In genomic region chr9:96071245-96072124, GRCh38 we compare ENCODE assay signal across 8 cellular contexts.
A peak's percentile ranks its signal among the peaks of the same experiment; 100 is the strongest.
DNase-seq lines count a peak whose midpoint lies in the region; ATAC-seq and TF ChIP-seq lines count a peak whose summit lies in the region.

No MANE protein-coding gene starts in this region.

- H4K91ac ChIP-seq in mesenchymal stem cell (ENCODE audit: low read length) = no peak overlapping the region

- no peak overlapping the region for H3K18ac ChIP-seq in mesenchymal stem cell (ENCODE audit: low read depth in 1 of 2, low read length in 2 of 2)

- no peak overlapping the region for H3K4me3 Mint-ChIP-seq in activated T-helper 2 cell treated with anti-CD3 and anti-CD28 coated beads, Interferon-gamma antibody, Interleukin-2, Interleukin-4, amounts not matched to agents 10 μg/mL and 5 μg/mL and 100 μg/mL, durations not matched to agents 14 hours and 24 hours and 36 hours (ENCODE audit: low read depth)

- H3K9ac ChIP-seq in mesenchymal stem cell (ENCODE audit: low read length) = no peak overlapping the region

- no peak overlapping the region for H4K8ac ChIP-seq in mesenchymal stem cell (ENCODE audit: low read length)

- no peak overlapping the region for H2AFZ ChIP-seq in mesenchymal stem cell (ENCODE audit: low read depth, low read length)

- H3K27me3 ChIP-seq in heart right ventricle = peaks cover 0 to 4% (median 0%) of the 10 kb centered on the region in 7 donors
- peaks cover 8 to 13% of the 10 kb centered on the region in 2 experiments for H3K27me3 ChIP-seq in mesenchymal stem cell (ENCODE audit: control insufficient read depth in 1 of 2, insufficient read depth in 1 of 2, low read length in 2 of 2)

- WGBS in heart right ventricle, 2 donors = 80% methylated on average over 6 of the region's 6 CpGs
- 88% methylated on average over 5 of the region's 6 CpGs for WGBS in mesenchymal stem cell

- no peak overlapping the region for H2BK5ac ChIP-seq in mesenchymal stem cell (ENCODE audit: low read depth, low read length, poor library complexity, severe bottlenecking)

- TF ChIP-seq CTCF in heart right ventricle (IDR thresholded peaks at IDR 0.05) (peak in 7 of 9 donors; percentile 26 to 50 (median 38)), cardiac fibroblast (IDR thresholded peaks at IDR 0.05; ENCODE audit: low read depth, low read length) (peak; percentile 59)

- H3K4me2 ChIP-seq in mesenchymal stem cell (ENCODE audit: low read length, poor library complexity, severe bottlenecking) = no peak overlapping the region

- H3K4me3 ChIP-seq in heart right ventricle (no peak overlapping the region), cardiac fibroblast (replicated peaks in 1 of 2; ENCODE audit: low read depth in 2 of 2, low read length in 2 of 2) (no peak overlapping the region), mesenchymal stem cell (ENCODE audit: insufficient read depth in 1 of 2, low read depth in 1 of 2, low read length in 2 of 2) (no peak overlapping the region)

- H3K4me1 Mint-ChIP-seq in activated T-helper 2 cell treated with anti-CD3 and anti-CD28 coated beads, Interferon-gamma antibody, Interleukin-2, Interleukin-4, amounts not matched to agents 10 μg/mL and 5 μg/mL and 100 μg/mL, durations not matched to agents 14 hours and 24 hours and 36 hours (ENCODE audit: low read depth) = peaks cover 6% of the 10 kb centered on the region

- no peak overlapping the region for H3K14ac ChIP-seq in mesenchymal stem cell (ENCODE audit: low read length in 2 of 2)

- no peaks in the 10 kb centered on the region for H3K9me3 Mint-ChIP-seq in activated T-helper 2 cell treated with anti-CD3 and anti-CD28 coated beads, Interferon-gamma antibody, Interleukin-2, Interleukin-4, amounts not matched to agents 10 μg/mL and 5 μg/mL and 100 μg/mL, durations not matched to agents 14 hours and 24 hours and 36 hours

- H3K4me1 ChIP-seq in heart right ventricle = peaks cover 0 to 23% (median 0%) of the 10 kb centered on the region in 9 donors
- no peaks in the 10 kb centered on the region for H3K4me1 ChIP-seq in mesenchymal stem cell (ENCODE audit: control insufficient read depth, insufficient read depth, low read depth, low read length)

- no peaks in the 10 kb centered on the region for H3K79me1 ChIP-seq in mesenchymal stem cell (replicated peaks; ENCODE audit: low read length, poor library complexity, severe bottlenecking)

- DNase-seq in heart right ventricle = no peak
- DNase-seq in Right ventricle myocardium inferior (ENCODE audit: missing footprints) = no peak
- DNase-seq in MV-4-11 (lab: John Stamatoyannopoulos, UW) = peak; percentile 12
- DNase-seq in cardiac fibroblast (ENCODE audit: low read depth in 2 of 2) = peak; percentile 35 to 48
- peak; percentile 59 for DNase-seq in mesenchymal stem cell
- DNase-seq in activated T-helper 2 cell treated with anti-CD3 and anti-CD28 coated beads, Interferon-gamma antibody, Interleukin-2, Interleukin-4, amounts not matched to agents 10 μg/mL and 5 μg/mL and 100 μg/mL, durations not matched to agents 14 hours and 24 hours and 36 hours (ENCODE audit: low spot score) = no peak
- no peak for DNase-seq in NCI-H774 (lab: John Stamatoyannopoulos, UW)

- H3K23ac ChIP-seq in mesenchymal stem cell (ENCODE audit: low read length in 2 of 2) = no peak overlapping the region

- no peak overlapping the region for H3K4ac ChIP-seq in mesenchymal stem cell (ENCODE audit: low read depth in 1 of 2, low read length in 2 of 2)

- no peak overlapping the region for H2BK15ac ChIP-seq in mesenchymal stem cell (ENCODE audit: low read depth, poor library complexity, severe bottlenecking)

- H3K36me3 ChIP-seq in heart right ventricle = no peaks in the 10 kb centered on the region
- no peaks in the 10 kb centered on the region for H3K36me3 ChIP-seq in mesenchymal stem cell (ENCODE audit: control insufficient read depth in 1 of 2, insufficient read depth in 2 of 2, low read depth in 1 of 2, low read length in 2 of 2)

- peaks cover 6% of the 10 kb centered on the region for H3K27me3 Mint-ChIP-seq in activated T-helper 2 cell treated with anti-CD3 and anti-CD28 coated beads, Interferon-gamma antibody, Interleukin-2, Interleukin-4, amounts not matched to agents 10 μg/mL and 5 μg/mL and 100 μg/mL, durations not matched to agents 14 hours and 24 hours and 36 hours (ENCODE audit: low read depth)

- intact Hi-C loops in heart right ventricle (cut with DNase I) (no loop called here), Right ventricle myocardium inferior (cut with DNase I) (no loop called here)
- intact Hi-C loops in activated T-helper 2 cell treated with anti-CD3 and anti-CD28 coated beads, Interferon-gamma antibody, Interleukin-2, Interleukin-4, amounts not matched to agents 10 μg/mL and 5 μg/mL and 100 μg/mL, durations not matched to agents 14 hours and 24 hours and 36 hours (cut with micrococcal nuclease) = no loop called here

- H3K27ac ChIP-seq in heart right ventricle (no peak overlapping the region), mesenchymal stem cell (ENCODE audit: low read length, poor library complexity, severe bottlenecking) (no peak overlapping the region)

- ATAC-seq in heart right ventricle (peak in 1 of 8 donors; percentile 17), Right ventricle myocardium inferior (no peak), HG03039 (IDR thresholded peaks at IDR 0.05; ENCODE audit: unreplicated experiment) (no peak)

- no peak overlapping the region for H2BK120ac ChIP-seq in mesenchymal stem cell (ENCODE audit: low read depth, low read length)

- H3K36me3 Mint-ChIP-seq in activated T-helper 2 cell treated with anti-CD3 and anti-CD28 coated beads, Interferon-gamma antibody, Interleukin-2, Interleukin-4, amounts not matched to agents 10 μg/mL and 5 μg/mL and 100 μg/mL, durations not matched to agents 14 hours and 24 hours and 36 hours (ENCODE audit: low read depth) = no peaks in the 10 kb centered on the region

- no peak overlapping the region for H2AK5ac ChIP-seq in mesenchymal stem cell (ENCODE audit: low read length, severe bottlenecking)

- no peak overlapping the region for H3K27ac Mint-ChIP-seq in activated T-helper 2 cell treated with anti-CD3 and anti-CD28 coated beads, Interferon-gamma antibody, Interleukin-2, Interleukin-4, amounts not matched to agents 10 μg/mL and 5 μg/mL and 100 μg/mL, durations not matched to agents 14 hours and 24 hours and 36 hours

- H3K9me3 ChIP-seq in heart right ventricle (no peaks in the 10 kb centered on the region), mesenchymal stem cell (ENCODE audit: control insufficient read depth, low read length) (no peaks in the 10 kb centered on the region)

- H2BK12ac ChIP-seq in mesenchymal stem cell (ENCODE audit: low read length in 2 of 2) = no peak overlapping the region

Comparison
In these comparisons a context has a peak if more than half of its experiments do, and no peak if none do; other contexts are left out.
1. DNase-seq: peak in MV-4-11 (single experiment), cardiac fibroblast (2 of 2) and mesenchymal stem cell (single experiment); none in heart right ventricle (0 of 2), Right ventricle myocardium inferior (single experiment), activated T-helper 2 cell treated with anti-CD3 and anti-CD28 coated beads, Interferon-gamma antibody, Interleukin-2, Interleukin-4, amounts not matched to agents 10 μg/mL and 5 μg/mL and 100 μg/mL, durations not matched to agents 14 hours and 24 hours and 36 hours (single experiment) and NCI-H774 (single experiment).